Comparison of ENCODE assay signal across 1 cellular context in the genomic region with DNA sequence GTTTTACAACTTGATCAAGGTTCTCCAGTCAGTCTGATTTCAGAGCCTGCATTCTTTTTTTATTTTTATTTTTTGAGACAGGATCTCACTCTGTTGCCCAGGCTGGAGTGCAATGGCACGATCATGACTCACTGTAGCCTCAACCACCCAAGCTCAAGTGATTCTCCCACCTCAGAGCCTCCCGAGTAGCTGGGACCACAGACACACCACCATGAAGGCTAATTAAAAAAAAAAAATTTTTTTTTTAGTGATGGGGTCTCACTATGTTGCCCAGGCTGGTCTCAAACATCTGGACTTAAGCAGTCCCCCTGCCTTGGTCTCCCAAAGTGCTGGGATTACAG.
TF ChIP-seq lines count a peak whose summit lies in the region.

No MANE protein-coding gene starts in this region.

TF ChIP-seq in SK-N-SH, 30 proteins besides CTCF, POLR2A, EP300 and RAD21:
- TF ChIP-seq FOXJ3 (CRISPR knock-in tag; IDR thresholded peaks at IDR 0.05) (no peak), TCF12 (IDR thresholded peaks at IDR 0.05) (no peak), TAF1 (IDR thresholded peaks at IDR 0.05; ENCODE audit: borderline replicate concordance, low read depth, low read length) (no peak), FOXM1 (IDR thresholded peaks at IDR 0.05; ENCODE audit: low read depth) (no peak)
- TF ChIP-seq, protein P1, sequence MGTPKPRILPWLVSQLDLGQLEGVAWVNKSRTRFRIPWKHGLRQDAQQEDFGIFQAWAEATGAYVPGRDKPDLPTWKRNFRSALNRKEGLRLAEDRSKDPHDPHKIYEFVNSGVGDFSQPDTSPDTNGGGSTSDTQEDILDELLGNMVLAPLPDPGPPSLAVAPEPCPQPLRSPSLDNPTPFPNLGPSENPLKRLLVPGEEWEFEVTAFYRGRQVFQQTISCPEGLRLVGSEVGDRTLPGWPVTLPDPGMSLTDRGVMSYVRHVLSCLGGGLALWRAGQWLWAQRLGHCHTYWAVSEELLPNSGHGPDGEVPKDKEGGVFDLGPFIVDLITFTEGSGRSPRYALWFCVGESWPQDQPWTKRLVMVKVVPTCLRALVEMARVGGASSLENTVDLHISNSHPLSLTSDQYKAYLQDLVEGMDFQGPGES (IDR thresholded peaks at IDR 0.05; ENCODE audit: low read depth, low read length): no peak
- TF ChIP-seq, protein P2, sequence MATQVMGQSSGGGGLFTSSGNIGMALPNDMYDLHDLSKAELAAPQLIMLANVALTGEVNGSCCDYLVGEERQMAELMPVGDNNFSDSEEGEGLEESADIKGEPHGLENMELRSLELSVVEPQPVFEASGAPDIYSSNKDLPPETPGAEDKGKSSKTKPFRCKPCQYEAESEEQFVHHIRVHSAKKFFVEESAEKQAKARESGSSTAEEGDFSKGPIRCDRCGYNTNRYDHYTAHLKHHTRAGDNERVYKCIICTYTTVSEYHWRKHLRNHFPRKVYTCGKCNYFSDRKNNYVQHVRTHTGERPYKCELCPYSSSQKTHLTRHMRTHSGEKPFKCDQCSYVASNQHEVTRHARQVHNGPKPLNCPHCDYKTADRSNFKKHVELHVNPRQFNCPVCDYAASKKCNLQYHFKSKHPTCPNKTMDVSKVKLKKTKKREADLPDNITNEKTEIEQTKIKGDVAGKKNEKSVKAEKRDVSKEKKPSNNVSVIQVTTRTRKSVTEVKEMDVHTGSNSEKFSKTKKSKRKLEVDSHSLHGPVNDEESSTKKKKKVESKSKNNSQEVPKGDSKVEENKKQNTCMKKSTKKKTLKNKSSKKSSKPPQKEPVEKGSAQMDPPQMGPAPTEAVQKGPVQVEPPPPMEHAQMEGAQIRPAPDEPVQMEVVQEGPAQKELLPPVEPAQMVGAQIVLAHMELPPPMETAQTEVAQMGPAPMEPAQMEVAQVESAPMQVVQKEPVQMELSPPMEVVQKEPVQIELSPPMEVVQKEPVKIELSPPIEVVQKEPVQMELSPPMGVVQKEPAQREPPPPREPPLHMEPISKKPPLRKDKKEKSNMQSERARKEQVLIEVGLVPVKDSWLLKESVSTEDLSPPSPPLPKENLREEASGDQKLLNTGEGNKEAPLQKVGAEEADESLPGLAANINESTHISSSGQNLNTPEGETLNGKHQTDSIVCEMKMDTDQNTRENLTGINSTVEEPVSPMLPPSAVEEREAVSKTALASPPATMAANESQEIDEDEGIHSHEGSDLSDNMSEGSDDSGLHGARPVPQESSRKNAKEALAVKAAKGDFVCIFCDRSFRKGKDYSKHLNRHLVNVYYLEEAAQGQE (IDR thresholded peaks at IDR 0.05; ENCODE audit: low read depth, low read length): no peak
